7 cellular contexts compared by ENCODE assay signal in genomic region chr14:68476212-68476964, GRCh38.
A peak's percentile ranks its signal among the peaks of the same experiment; 100 is the strongest.
DNase-seq lines count a peak whose midpoint lies in the region; ATAC-seq, FAIRE-seq and TF ChIP-seq lines count a peak whose summit lies in the region.

No MANE protein-coding gene starts in this region.

- DNase-seq in glomerular visceral epithelial cell (ENCODE audit: extremely low spot score) (peak; percentile 87), renal cortical epithelial cell (ENCODE audit: low read depth) (peak; percentile 100), NCI-H345 treated with DMSO at 0.1 percent for 48 hours (lab: John Stamatoyannopoulos, UW; ENCODE audit: unreplicated experiment) (no peak), small intestine (no peak)

- ATAC-seq in GM18907 (IDR thresholded peaks at IDR 0.05; ENCODE audit: unreplicated experiment) (peak; percentile 81), HG03025 (IDR thresholded peaks at IDR 0.05; ENCODE audit: low FRiP score, unreplicated experiment) (peak; percentile 57), SK-N-SH treated with all-trans-retinoic acid at 6 μM for 48 hours (peak; percentile 91)

- no peak overlapping the region for H3K27ac ChIP-seq in small intestine (ENCODE audit: low read depth in 1 of 2, low read length in 1 of 2)

- FAIRE-seq in small intestine (lab: Jason Lieb, UNC): no peak

- no peaks in the 10 kb centered on the region for H3K27me3 ChIP-seq in small intestine (ENCODE audit: control insufficient read depth in 2 of 2, insufficient read depth in 2 of 2, low read length in 2 of 2)

- no peaks in the 10 kb centered on the region for H3K9me3 ChIP-seq in small intestine (ENCODE audit: control insufficient read depth, low read depth)

- 75 to 81% (median 80%) methylated on average over 10 of the region's 10 CpGs for WGBS in small intestine, 3 donors

- H3K36me3 ChIP-seq in small intestine (ENCODE audit: control insufficient read depth in 2 of 2, insufficient read depth in 2 of 2, low read length in 2 of 2): no peaks in the 10 kb centered on the region

- H3K4me1 ChIP-seq in small intestine (ENCODE audit: control insufficient read depth in 2 of 2, insufficient read depth in 1 of 2, low read depth in 1 of 2, low read length in 1 of 2): no peaks in the 10 kb centered on the region

- H3K4me3 ChIP-seq in small intestine (ENCODE audit: low read depth in 1 of 2, low read length in 2 of 2): no peak overlapping the region

TF ChIP-seq in SK-N-SH treated with all-trans-retinoic acid at 6 μM for 48 hours, 23 proteins besides CTCF, POLR2A, EP300 and RAD21:
- peak; percentile 72 for TF ChIP-seq ISL1 (CRISPR knock-in tag; IDR thresholded peaks at IDR 0.05)
- no peak for TF ChIP-seq PPARA (CRISPR knock-in tag; IDR thresholded peaks at IDR 0.05; ENCODE audit: borderline replicate concordance)
- TF ChIP-seq RARB (CRISPR knock-in tag; IDR thresholded peaks at IDR 0.05): no peak
- TF ChIP-seq POU6F1 (CRISPR knock-in tag; IDR thresholded peaks at IDR 0.05; ENCODE audit: borderline replicate concordance, low read depth): peak; percentile 32; the same call in 1 of the 2 replicates
- no peak for TF ChIP-seq ZFP3 (CRISPR knock-in tag; IDR thresholded peaks at IDR 0.05)
- peak; percentile 57; the same call in 1 of the 2 replicates for TF ChIP-seq TOX (CRISPR knock-in tag; IDR thresholded peaks at IDR 0.05; ENCODE audit: borderline replicate concordance)
- TF ChIP-seq ZC3H10 (CRISPR knock-in tag; IDR thresholded peaks at IDR 0.05): peak; percentile 58; the same call in 1 of the 2 replicates
- no peak for TF ChIP-seq ZFP30 (CRISPR knock-in tag; IDR thresholded peaks at IDR 0.05)
- TF ChIP-seq OSR1 (CRISPR knock-in tag; IDR thresholded peaks at IDR 0.05): no peak
- no peak for TF ChIP-seq ARNTL (CRISPR knock-in tag; IDR thresholded peaks at IDR 0.05; ENCODE audit: borderline replicate concordance, low read depth)
- no peak for TF ChIP-seq PATZ1 (CRISPR knock-in tag; IDR thresholded peaks at IDR 0.05; ENCODE audit: borderline replicate concordance)

Comparison
In these comparisons a context has a peak if more than half of its experiments do, and no peak if none do; other contexts are left out.
1. DNase-seq: peak in glomerular visceral epithelial cell (single experiment) and renal cortical epithelial cell (single experiment); none in NCI-H345 treated with DMSO at 0.1 percent for 48 hours (single experiment) and small intestine (single experiment).
2. Peak in every context shown above with its lines, with median percentiles within 50 percentile points of each other: ATAC-seq.